Comparison of ENCODE assay signal across 1 cellular context in the genomic region with DNA sequence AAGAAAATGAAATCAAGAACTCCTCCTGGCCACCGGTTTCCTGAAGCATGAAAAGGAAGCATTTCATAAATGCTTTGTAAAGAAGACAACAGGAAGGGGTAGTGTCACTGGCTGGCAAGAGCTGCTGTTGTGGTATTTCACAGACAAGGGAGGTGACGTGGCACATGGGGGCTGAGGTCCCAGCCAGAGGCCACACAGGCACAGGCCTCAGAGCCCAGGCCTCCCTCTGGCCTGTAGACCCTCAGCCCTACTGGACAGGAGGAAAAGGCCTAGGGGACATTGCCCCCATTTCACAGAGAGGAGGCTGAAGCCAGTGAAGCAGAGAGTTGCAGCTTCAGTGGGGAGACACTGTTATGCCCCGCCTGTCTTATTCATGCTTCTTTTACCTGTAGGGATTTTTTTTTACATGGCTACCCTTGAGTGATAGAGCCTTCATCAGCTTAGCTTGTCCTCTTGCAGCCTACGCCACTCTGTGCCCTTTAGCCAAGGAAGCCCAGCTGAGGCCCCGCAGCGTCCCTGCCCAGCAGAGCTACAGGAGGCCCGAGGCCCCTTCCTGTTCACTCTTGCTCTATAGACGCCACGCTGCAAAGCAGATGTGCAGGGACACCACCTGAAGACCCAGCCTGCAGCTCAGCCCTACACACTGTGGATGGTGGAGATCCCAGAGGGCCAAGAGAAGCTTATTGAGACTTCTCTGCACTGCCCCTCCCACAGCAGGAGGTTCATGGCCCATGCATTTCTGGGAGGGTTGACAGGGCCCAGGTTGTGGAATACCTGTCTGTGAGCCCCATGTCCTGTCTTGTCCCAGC.
TF ChIP-seq lines count a peak whose summit lies in the region.

No MANE protein-coding gene starts in this region.

TF ChIP-seq in HepG2, 621 proteins besides CTCF, POLR2A, EP300 and RAD21 (continued from another document):
- no peak for TF ChIP-seq ZXDC (CRISPR knock-in tag; IDR thresholded peaks at IDR 0.05)
- peak; percentile 43; the same call in 1 of the 2 replicates for TF ChIP-seq ZNF629 (CRISPR knock-in tag; conservative IDR thresholded peaks at IDR 0.05)
- no peak for TF ChIP-seq TP53 (CRISPR knock-in tag; conservative IDR thresholded peaks at IDR 0.05)
- no peak for TF ChIP-seq IRF1 (CRISPR knock-in tag; IDR thresholded peaks at IDR 0.05; ENCODE audit: low read depth)
- TF ChIP-seq SALL1 (CRISPR knock-in tag; IDR thresholded peaks at IDR 0.05), result peak; percentile 28; the same call in 1 of the 2 replicates
- peak; percentile 48 for TF ChIP-seq ZFX (CRISPR knock-in tag; IDR thresholded peaks at IDR 0.05; ENCODE audit: low read depth)
- TF ChIP-seq, protein P1, sequence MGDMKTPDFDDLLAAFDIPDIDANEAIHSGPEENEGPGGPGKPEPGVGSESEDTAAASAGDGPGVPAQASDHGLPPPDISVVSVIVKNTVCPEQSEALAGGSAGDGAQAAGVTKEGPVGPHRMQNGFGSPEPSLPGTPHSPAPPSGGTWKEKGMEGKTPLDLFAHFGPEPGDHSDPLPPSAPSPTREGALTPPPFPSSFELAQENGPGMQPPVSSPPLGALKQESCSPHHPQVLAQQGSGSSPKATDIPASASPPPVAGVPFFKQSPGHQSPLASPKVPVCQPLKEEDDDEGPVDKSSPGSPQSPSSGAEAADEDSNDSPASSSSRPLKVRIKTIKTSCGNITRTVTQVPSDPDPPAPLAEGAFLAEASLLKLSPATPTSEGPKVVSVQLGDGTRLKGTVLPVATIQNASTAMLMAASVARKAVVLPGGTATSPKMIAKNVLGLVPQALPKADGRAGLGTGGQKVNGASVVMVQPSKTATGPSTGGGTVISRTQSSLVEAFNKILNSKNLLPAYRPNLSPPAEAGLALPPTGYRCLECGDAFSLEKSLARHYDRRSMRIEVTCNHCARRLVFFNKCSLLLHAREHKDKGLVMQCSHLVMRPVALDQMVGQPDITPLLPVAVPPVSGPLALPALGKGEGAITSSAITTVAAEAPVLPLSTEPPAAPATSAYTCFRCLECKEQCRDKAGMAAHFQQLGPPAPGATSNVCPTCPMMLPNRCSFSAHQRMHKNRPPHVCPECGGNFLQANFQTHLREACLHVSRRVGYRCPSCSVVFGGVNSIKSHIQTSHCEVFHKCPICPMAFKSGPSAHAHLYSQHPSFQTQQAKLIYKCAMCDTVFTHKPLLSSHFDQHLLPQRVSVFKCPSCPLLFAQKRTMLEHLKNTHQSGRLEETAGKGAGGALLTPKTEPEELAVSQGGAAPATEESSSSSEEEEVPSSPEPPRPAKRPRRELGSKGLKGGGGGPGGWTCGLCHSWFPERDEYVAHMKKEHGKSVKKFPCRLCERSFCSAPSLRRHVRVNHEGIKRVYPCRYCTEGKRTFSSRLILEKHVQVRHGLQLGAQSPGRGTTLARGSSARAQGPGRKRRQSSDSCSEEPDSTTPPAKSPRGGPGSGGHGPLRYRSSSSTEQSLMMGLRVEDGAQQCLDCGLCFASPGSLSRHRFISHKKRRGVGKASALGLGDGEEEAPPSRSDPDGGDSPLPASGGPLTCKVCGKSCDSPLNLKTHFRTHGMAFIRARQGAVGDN (CRISPR knock-in tag; IDR thresholded peaks at IDR 0.05), result peak; percentile 39
TF ChIP-seq in HepG2: peak in this region for 5.
